Comparison of ENCODE assay signal across 29 cellular contexts in the genomic region with DNA sequence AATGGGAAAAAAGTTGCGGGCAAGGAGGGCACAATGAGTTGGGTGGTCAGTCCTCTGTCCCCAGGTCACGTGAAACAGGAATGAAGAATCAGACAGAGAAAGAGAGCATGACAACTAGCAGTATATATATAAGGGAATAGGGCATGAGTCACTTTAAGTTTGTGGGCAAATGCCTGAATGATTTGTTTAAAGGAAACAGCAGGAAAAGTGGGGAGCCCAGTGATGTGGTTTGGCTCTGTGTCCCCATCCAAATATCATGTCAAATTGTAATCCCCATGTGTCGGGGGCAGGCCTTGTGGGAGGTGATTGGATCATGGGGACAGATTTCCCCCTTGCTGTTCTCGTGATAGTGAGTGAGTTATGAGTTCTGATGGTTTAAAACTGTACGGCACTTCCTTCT.
A peak's percentile ranks its signal among the peaks of the same experiment; 100 is the strongest.
DNase-seq lines count a peak whose midpoint lies in the region; ATAC-seq and TF ChIP-seq lines count a peak whose summit lies in the region.
"Had no signal": no experiment of that assay in that cellular context is flagged by ENCODE, and none has a peak within 500 bp of the region (broad histone marks: within the 10 kb centered on the region; RNA-seq: fewer than 3 reads in every experiment).

No MANE protein-coding gene starts in this region.

- H3K27ac ChIP-seq in GM23248 (no peak overlapping the region), osteoblast (ENCODE audit: low read depth, low read length) (no peak overlapping the region)
- H3K27ac ChIP-seq: epithelial cell of prostate, left ventricle myocardium inferior, neural progenitor cell, parathyroid adenoma, testis had no signal

- H3K27me3 Mint-ChIP-seq in activated naive CD8-positive, alpha-beta T cell treated with anti-CD3 and anti-CD28 coated beads, Interleukin-2, amount 50 U/mL, for 24 hours, result no peaks in the 10 kb centered on the region
- H3K27me3 Mint-ChIP-seq in activated CD4-positive, alpha-beta T cell treated with anti-CD3 and anti-CD28 coated beads for 36 hours, result no peaks in the 10 kb centered on the region
- H3K27me3 Mint-ChIP-seq: T-helper 17 cell had no signal

- H3K4me3 ChIP-seq in GM23248, result no peak overlapping the region
- no peak overlapping the region for H3K4me3 ChIP-seq in osteoblast (ENCODE audit: insufficient read depth, low read length)
- H3K4me3 ChIP-seq: left ventricle myocardium inferior, neural progenitor cell, testis had no signal

- DNase-seq in GM23248, result peak; percentile 35
- DNase-seq in MV-4-11 (lab: John Stamatoyannopoulos, UW), result peak; percentile 69
- peak; percentile 35 for DNase-seq in astrocyte of the hippocampus (ENCODE audit: low read depth, low spot score)
- DNase-seq in osteoblast (ENCODE audit: insufficient read length, low spot score, missing footprints), result peak; percentile 45
- DNase-seq in activated naive CD8-positive, alpha-beta T cell treated with anti-CD3 and anti-CD28 coated beads, Interleukin-2, amount 50 U/mL, for 24 hours, result no peak
- no peak for DNase-seq in activated CD4-positive, alpha-beta T cell treated with anti-CD3 and anti-CD28 coated beads for 36 hours
- no peak for DNase-seq in epidermal melanocyte (ENCODE audit: insufficient read length, low spot score)
- DNase-seq: activated CD4-positive, alpha-beta T cell treated with anti-CD3 and anti-CD28 coated beads, Interleukin-2, amount 50 U/mL, for 48 hours; activated naive CD4-positive, alpha-beta T cell; activated T-cell treated with anti-CD3 and anti-CD28 coated beads, Interleukin-2, amount 50 U/mL, for 72 hours; Caco-2; DMS79 treated with DMSO at 0.1 percent for 48 hours; H9; left ventricle myocardium inferior; mesendoderm; NCI-H1105 treated with DMSO at 0.1 percent for 48 hours; NCI-H187 treated with DMSO at 0.1 percent for 48 hours; NCI-H2171; NCI-H526; retina; small intestine; T-helper 17 cell; testis had no signal

- H3K36me3 ChIP-seq in GM23248 (ENCODE audit: low read depth) (no peaks in the 10 kb centered on the region), osteoblast (ENCODE audit: insufficient read depth, low read length) (no peaks in the 10 kb centered on the region)
- H3K36me3 ChIP-seq: left ventricle myocardium inferior, neural progenitor cell had no signal

- H3K9ac ChIP-seq in GM23248, result no peak overlapping the region
- H3K9ac ChIP-seq: neural progenitor cell, parathyroid adenoma had no signal

- no peaks in the 10 kb centered on the region for H3F3A ChIP-seq in GM23248 (ENCODE audit: insufficient read depth)

- no peak for TF ChIP-seq CTCF in osteoblast (IDR thresholded peaks at IDR 0.05; ENCODE audit: extremely low read depth, low read depth, low read length)

- no peaks in the 10 kb centered on the region for H3K9me2 ChIP-seq in GM23248 (ENCODE audit: insufficient read depth)

- H3K4me1 ChIP-seq in GM23248 (ENCODE audit: insufficient read depth) (no peaks in the 10 kb centered on the region), osteoblast (ENCODE audit: insufficient read depth, low read length) (peaks cover 8% of the 10 kb centered on the region)
- H3K4me1 ChIP-seq: Caco-2, left ventricle myocardium inferior, neural progenitor cell, parathyroid adenoma, testis had no signal

- intact Hi-C loops in activated CD4-positive, alpha-beta T cell treated with anti-CD3 and anti-CD28 coated beads for 36 hours (cut with DNase I, micrococcal nuclease), result no loop called here

- H3K9me3 ChIP-seq in GM23248 (ENCODE audit: low read depth), result no peaks in the 10 kb centered on the region
- peaks cover 10% of the 10 kb centered on the region for H3K9me3 ChIP-seq in osteoblast (ENCODE audit: low read depth, low read length)
- H3K9me3 ChIP-seq: testis had no signal

- H3K79me2 ChIP-seq in GM23248 (ENCODE audit: insufficient read depth) (no peaks in the 10 kb centered on the region), osteoblast (ENCODE audit: insufficient read depth, low read length) (no peaks in the 10 kb centered on the region)
- H3K79me2 ChIP-seq: parathyroid adenoma had no signal

- H3K27me3 ChIP-seq in GM23248 (replicated peaks; ENCODE audit: insufficient read depth) (no peaks in the 10 kb centered on the region), osteoblast (ENCODE audit: insufficient read depth, low read length) (no peaks in the 10 kb centered on the region)
- H3K27me3 ChIP-seq: neural progenitor cell, testis had no signal

- H3K4me1 Mint-ChIP-seq in activated naive CD8-positive, alpha-beta T cell treated with anti-CD3 and anti-CD28 coated beads, Interleukin-2, amount 50 U/mL, for 24 hours, result no peaks in the 10 kb centered on the region
- H3K4me1 Mint-ChIP-seq in activated CD4-positive, alpha-beta T cell treated with anti-CD3 and anti-CD28 coated beads for 36 hours, result no peaks in the 10 kb centered on the region
- H3K4me1 Mint-ChIP-seq: CD14-positive monocyte, neural progenitor cell, T-helper 17 cell had no signal

- in situ Hi-C loops in GM23248 (cut with MboI), result no loop called here

- no peaks in the 10 kb centered on the region for H3K36me3 Mint-ChIP-seq in activated naive CD8-positive, alpha-beta T cell treated with anti-CD3 and anti-CD28 coated beads, Interleukin-2, amount 50 U/mL, for 24 hours (ENCODE audit: low read depth)
- no peaks in the 10 kb centered on the region for H3K36me3 Mint-ChIP-seq in activated CD4-positive, alpha-beta T cell treated with anti-CD3 and anti-CD28 coated beads for 36 hours (ENCODE audit: low read depth)
- H3K36me3 Mint-ChIP-seq: CD14-positive monocyte, neural progenitor cell had no signal

- WGBS in GM23248 (ENCODE audit: low coverage in 1 of 2, low lambda C conversion rate in 2 of 2, missing lambda C conversion rate in 2 of 2), 2 experiments, result 32 to 39% methylated on average over 4 to 5 of the region's 5 CpGs

- H3K4me2 ChIP-seq in GM23248 (ENCODE audit: unreplicated experiment) (no peak overlapping the region), osteoblast (ENCODE audit: insufficient read depth, low read length) (peak overlapping the region; percentile 10)
- H3K4me2 ChIP-seq: neural progenitor cell had no signal

- H4K20me1 ChIP-seq in GM23248 (ENCODE audit: insufficient read depth), result no peaks in the 10 kb centered on the region
- no peaks in the 10 kb centered on the region for H4K20me1 ChIP-seq in osteoblast (ENCODE audit: insufficient read depth, low read length)

- H3K27ac Mint-ChIP-seq in activated naive CD8-positive, alpha-beta T cell treated with anti-CD3 and anti-CD28 coated beads, Interleukin-2, amount 50 U/mL, for 24 hours, result no peak overlapping the region
- H3K27ac Mint-ChIP-seq in activated CD4-positive, alpha-beta T cell treated with anti-CD3 and anti-CD28 coated beads for 36 hours, result no peak overlapping the region
- H3K27ac Mint-ChIP-seq: activated T-cell treated with anti-CD3 and anti-CD28 coated beads, Interleukin-2, amount 50 U/mL, for 72 hours; CD14-positive monocyte; H9; neural progenitor cell; stimulated activated naive CD8-positive, alpha-beta T cell treated with anti-CD3 and anti-CD28 coated beads, Interleukin-15, Interleukin-2, amounts not matched to agents 100 ng/mL and 50 ng/mL, for 24 hours; T-helper 17 cell had no signal

- POLR2A ChIA-PET in activated CD4-positive, alpha-beta T cell treated with anti-CD3 and anti-CD28 coated beads for 36 hours (lab: Charles Lee), result no interaction called here

- no peak overlapping the region for H3K4me3 Mint-ChIP-seq in activated naive CD8-positive, alpha-beta T cell treated with anti-CD3 and anti-CD28 coated beads, Interleukin-2, amount 50 U/mL, for 24 hours
- no peak overlapping the region for H3K4me3 Mint-ChIP-seq in activated CD4-positive, alpha-beta T cell treated with anti-CD3 and anti-CD28 coated beads for 36 hours
- H3K4me3 Mint-ChIP-seq: activated T-cell treated with anti-CD3 and anti-CD28 coated beads, Interleukin-2, amount 50 U/mL, for 72 hours; CD14-positive monocyte; H9; neural progenitor cell; stimulated activated naive CD8-positive, alpha-beta T cell treated with anti-CD3 and anti-CD28 coated beads, Interleukin-15, Interleukin-2, amounts not matched to agents 100 ng/mL and 50 ng/mL, for 24 hours; T-helper 17 cell had no signal

- ATAC-seq in activated naive CD8-positive, alpha-beta T cell treated with anti-CD3 and anti-CD28 coated beads, Interleukin-2, amount 50 U/mL, for 24 hours, result no peak
- ATAC-seq in activated CD4-positive, alpha-beta T cell treated with anti-CD3 and anti-CD28 coated beads for 36 hours, result no peak
- ATAC-seq in GM19463 (IDR thresholded peaks at IDR 0.05; ENCODE audit: unreplicated experiment), result no peak
- ATAC-seq: activated T-cell treated with anti-CD3 and anti-CD28 coated beads, Interleukin-2, amount 50 U/mL, for 72 hours; T-helper 17 cell had no signal

- peaks cover 17% of the 10 kb centered on the region for H3K9me3 Mint-ChIP-seq in activated naive CD8-positive, alpha-beta T cell treated with anti-CD3 and anti-CD28 coated beads, Interleukin-2, amount 50 U/mL, for 24 hours
- peaks cover 11% of the 10 kb centered on the region for H3K9me3 Mint-ChIP-seq in activated CD4-positive, alpha-beta T cell treated with anti-CD3 and anti-CD28 coated beads for 36 hours (ENCODE audit: low read depth)

- H2AFZ ChIP-seq in GM23248 (no peak overlapping the region), osteoblast (ENCODE audit: low read length) (no peak overlapping the region)
- H2AFZ ChIP-seq: neural progenitor cell, parathyroid adenoma had no signal

- CTCF ChIA-PET in activated CD4-positive, alpha-beta T cell treated with anti-CD3 and anti-CD28 coated beads for 36 hours (lab: Charles Lee), result interaction anchor here (1.2 kb wide), 1 partner anchor 52 kb away, joined by 3 read pairs; no protein-coding TSS in a partner anchor

Comparison
In these comparisons a context has a peak if more than half of its experiments do, and no peak if none do; other contexts are left out.
1. DNase-seq: peak in GM23248 (single experiment), MV-4-11 (single experiment), astrocyte of the hippocampus (single experiment) and osteoblast (single experiment); none in activated naive CD8-positive, alpha-beta T cell treated with anti-CD3 and anti-CD28 coated beads, Interleukin-2, amount 50 U/mL, for 24 hours (single experiment), activated CD4-positive, alpha-beta T cell treated with anti-CD3 and anti-CD28 coated beads for 36 hours (single experiment) and epidermal melanocyte (single experiment).